Comparison of ENCODE assay signal across 19 cellular contexts in genomic region chr11:77202941-77203900, GRCh38.
A peak's percentile ranks its signal among the peaks of the same experiment; 100 is the strongest.
DNase-seq lines count a peak whose midpoint lies in the region; ATAC-seq and TF ChIP-seq lines count a peak whose summit lies in the region.
"Had no signal": no experiment of that assay in that cellular context is flagged by ENCODE, and none has a peak within 500 bp of the region (broad histone marks: within the 10 kb centered on the region; RNA-seq: fewer than 3 reads in every experiment).

No MANE protein-coding gene starts in this region.

- peak overlapping the region in 8 of 11 experiments; percentile 19 to 47 (median 32); a peak in 10 of 22 replicates for H3K9ac ChIP-seq in BLaER1 treated with 17β-estradiol and CSF1 and Interleukin-3, amounts not matched to agents 10 nM and 100 nM
- H3K9ac ChIP-seq in H9 (ENCODE audit: extremely low read depth, insufficient read length, low read length): no peak overlapping the region

- H3K9me3 Mint-ChIP-seq in H9: no peaks in the 10 kb centered on the region
- H3K9me3 Mint-ChIP-seq in WTC11: no peaks in the 10 kb centered on the region
- H3K9me3 Mint-ChIP-seq: memory B cell; nephron; T-helper 1 cell treated with Interleukin-12 subunit alpha and Interleukin-12 subunit beta and Interleukin-4 antibody, amounts not matched to agents 30 μg/mL and 1 μg/mL, for 36 hours had no signal

- H2BK12ac ChIP-seq in H9 (ENCODE audit: insufficient read length, low read depth, low read length): no peak overlapping the region

- H2BK20ac ChIP-seq in H9 (ENCODE audit: low read depth, low read length, poor library complexity, severe bottlenecking): no peak overlapping the region

- H3K36me3 Mint-ChIP-seq in H9 (ENCODE audit: insufficient read depth in 1 of 3, low read depth in 3 of 3) (no peaks in the 10 kb centered on the region), WTC11 (no peaks in the 10 kb centered on the region)
- H3K36me3 Mint-ChIP-seq: memory B cell had no signal

- H3K79me2 ChIP-seq in H9 (ENCODE audit: insufficient read depth, low read length): no peaks in the 10 kb centered on the region

- no peak overlapping the region for H3K56ac ChIP-seq in H9 (ENCODE audit: insufficient read length, low read depth, low read length)

- no peaks in the 10 kb centered on the region for H3K23me2 ChIP-seq in H9 (ENCODE audit: insufficient read length, low read depth, low read length, poor library complexity, severe bottlenecking)

- H2BK120ac ChIP-seq in H9 (ENCODE audit: low read depth, low read length, poor library complexity, severe bottlenecking): no peak overlapping the region

- peak overlapping the region; percentile 60 to 92 (median 81) for H3K4me2 ChIP-seq in BLaER1 treated with 17β-estradiol and CSF1 and Interleukin-3, amounts not matched to agents 10 nM and 100 nM
- H3K4me2 ChIP-seq in H9 (ENCODE audit: insufficient read depth, insufficient read length, low read length): no peak overlapping the region

- H4K91ac ChIP-seq in H9 (ENCODE audit: insufficient read length, low read depth, low read length): no peak overlapping the region

- no peak overlapping the region for H3K14ac ChIP-seq in H9 (ENCODE audit: insufficient read depth, low read length)

- no peak overlapping the region for H3K4ac ChIP-seq in H9 (ENCODE audit: low read depth, low read length)

- H2AFZ ChIP-seq in H9 (ENCODE audit: low read length): no peak overlapping the region

- CTCF ChIA-PET in WTC11 (lab: Charles Lee): interaction anchor here (0.9 to 1.9 kb wide), 3 partner anchors 90 to 415 kb away, joined by 3 to 7 read pairs (median 3); no protein-coding TSS in a partner anchor

- H3K4me1 Mint-ChIP-seq in H9: peaks cover 0 to 5% of the 10 kb centered on the region in 2 experiments; a peak in 2 of 4 replicates
- H3K4me1 Mint-ChIP-seq in WTC11: peaks cover 4% of the 10 kb centered on the region; the same call in 1 of the 2 replicates
- H3K4me1 Mint-ChIP-seq: nephron had no signal

- peak overlapping the region in 9 of 11 experiments; percentile 13 to 65 (median 35); a peak in 12 of 22 replicates for H3K27ac ChIP-seq in BLaER1 treated with 17β-estradiol and CSF1 and Interleukin-3, amounts not matched to agents 10 nM and 100 nM
- no peak overlapping the region for H3K27ac ChIP-seq in H9 (ENCODE audit: insufficient read length, low read depth, low read length)
- H3K27ac ChIP-seq: dorsolateral prefrontal cortex, foreskin keratinocyte, psoas muscle had no signal

- peaks cover 0 to 33% (median 0%) of the 10 kb centered on the region in 11 experiments; a peak in 3 of 22 replicates for H4K20me1 ChIP-seq in BLaER1 treated with 17β-estradiol and CSF1 and Interleukin-3, amounts not matched to agents 10 nM and 100 nM
- no peaks in the 10 kb centered on the region for H4K20me1 ChIP-seq in H9 (ENCODE audit: control insufficient read depth, insufficient read depth, insufficient read length)

- H3K9me3 ChIP-seq in BLaER1 treated with 17β-estradiol and CSF1 and Interleukin-3, amounts not matched to agents 10 nM and 100 nM (replicated peaks in 1 of 11): no peaks in the 10 kb centered on the region
- H3K9me3 ChIP-seq in H9 (ENCODE audit: control insufficient read depth, low read depth, low read length): no peaks in the 10 kb centered on the region
- H3K9me3 ChIP-seq: psoas muscle had no signal

- no peak overlapping the region for H2AK5ac ChIP-seq in H9 (ENCODE audit: insufficient read length, low read length)

- no peak overlapping the region for H4K5ac ChIP-seq in H9 (ENCODE audit: insufficient read length, low read depth, low read length)

- POLR2A ChIA-PET in WTC11 (lab: Charles Lee): no interaction called here

- no peak overlapping the region for H2BK5ac ChIP-seq in H9 (ENCODE audit: insufficient read length, low read length)

- H3K4me3 ChIP-seq in BLaER1 treated with 17β-estradiol and CSF1 and Interleukin-3, amounts not matched to agents 10 nM and 100 nM: peak overlapping the region in 4 of 10 experiments; percentile 0 to 42 (median 11); a peak in 3 of 20 replicates
- H3K4me3 ChIP-seq: dorsolateral prefrontal cortex, psoas muscle had no signal

- no peaks in the 10 kb centered on the region for H3K79me1 ChIP-seq in H9 (ENCODE audit: insufficient read depth, low read depth, low read length, poor library complexity, severe bottlenecking)

- peaks cover 0 to 55% (median 0%) of the 10 kb centered on the region in 11 experiments; a peak in 5 of 22 replicates for H3K36me3 ChIP-seq in BLaER1 treated with 17β-estradiol and CSF1 and Interleukin-3, amounts not matched to agents 10 nM and 100 nM

- DNase-seq in H9 (peak; percentile 28), WTC11 (ENCODE audit: low spot score) (peak; percentile 9), sciatic nerve (ENCODE audit: low spot score) (peak; percentile 43), AG20443 (ENCODE audit: low spot score) (no peak), NCI-H82 (lab: John Stamatoyannopoulos, UW) (no peak)
- DNase-seq: activated CD4-positive, CD25-positive, alpha-beta regulatory T cell; amniotic stem cell; COR-L47; foreskin keratinocyte; OCI-M1; SIG-M5; stimulated activated CD4-positive, alpha-beta T cell treated with anti-CD3 and anti-CD28 coated beads, Interleukin-4, amount 100 ng/mL, for 4 hours had no signal

- H3K27ac Mint-ChIP-seq in H9 (peak overlapping the region in 2 of 3 experiments; percentile 28 to 88; a peak in 3 of 7 replicates), WTC11 (peak overlapping the region; percentile 32; the same call in 1 of the 2 replicates)
- H3K27ac Mint-ChIP-seq: memory B cell; nephron; T-helper 1 cell treated with Interleukin-12 subunit alpha and Interleukin-12 subunit beta and Interleukin-4 antibody, amounts not matched to agents 30 μg/mL and 1 μg/mL, for 36 hours had no signal

- H3T11ph ChIP-seq in H9 (ENCODE audit: low read length): no peak overlapping the region

- H3K4me3 Mint-ChIP-seq in H9 (no peak overlapping the region), WTC11 (no peak overlapping the region)
- H3K4me3 Mint-ChIP-seq: memory B cell; nephron; T-helper 1 cell treated with Interleukin-12 subunit alpha and Interleukin-12 subunit beta and Interleukin-4 antibody, amounts not matched to agents 30 μg/mL and 1 μg/mL, for 36 hours had no signal

- H3K18ac ChIP-seq in H9 (ENCODE audit: insufficient read length, low read depth, low read length): no peak overlapping the region

- no peak overlapping the region for H4K8ac ChIP-seq in H9 (replicated peaks; ENCODE audit: insufficient read length, low read depth, low read length)

- peaks cover 50 to 73% (median 53%) of the 10 kb centered on the region in 10 experiments for H3K4me1 ChIP-seq in BLaER1 treated with 17β-estradiol and CSF1 and Interleukin-3, amounts not matched to agents 10 nM and 100 nM
- no peaks in the 10 kb centered on the region for H3K4me1 ChIP-seq in H9 (ENCODE audit: insufficient read depth, low read length)
- H3K4me1 ChIP-seq: foreskin keratinocyte, psoas muscle had no signal

- intact Hi-C loops in sciatic nerve (cut with DNase I): no loop called here

- ATAC-seq in WTC11: peak; percentile 13; the same call in 1 of the 2 replicates
- ATAC-seq in sciatic nerve: no peak
- ATAC-seq in GM18873 (IDR thresholded peaks at IDR 0.05; ENCODE audit: low FRiP score, unreplicated experiment): no peak
- ATAC-seq: foreskin keratinocyte, psoas muscle had no signal

- WGBS in H9 (ENCODE audit: extremely low coverage, insufficient read length, low lambda C conversion rate): no CpG with 5 or more reads among the region's 25 CpGs

- peaks cover 1% of the 10 kb centered on the region; the same call in 1 of the 2 replicates for H3K27me3 Mint-ChIP-seq in H9 (ENCODE audit: low read depth)
- no peaks in the 10 kb centered on the region for H3K27me3 Mint-ChIP-seq in WTC11 (ENCODE audit: low read depth)

- H3K23ac ChIP-seq in H9 (ENCODE audit: insufficient read length, low read depth, low read length): no peak overlapping the region

- no peak overlapping the region for H2BK15ac ChIP-seq in H9 (ENCODE audit: low read depth, low read length)

- TF ChIP-seq CTCF in H9 (conservative IDR thresholded peaks at IDR 0.05) (no peak), WTC11 (IDR thresholded peaks at IDR 0.05) (no peak)

- peaks cover 0 to 22% (median 0%) of the 10 kb centered on the region in 11 experiments; a peak in 4 of 22 replicates for H3K27me3 ChIP-seq in BLaER1 treated with 17β-estradiol and CSF1 and Interleukin-3, amounts not matched to agents 10 nM and 100 nM
- H3K27me3 ChIP-seq in H9 (ENCODE audit: insufficient read depth, low read length): no peaks in the 10 kb centered on the region
- H3K27me3 ChIP-seq: dorsolateral prefrontal cortex, foreskin keratinocyte had no signal

TF ChIP-seq in WTC11, 78 proteins besides CTCF, POLR2A, EP300 and RAD21 (continues in another document):
- no peak for TF ChIP-seq IRF1 (CRISPR knock-in tag; IDR thresholded peaks at IDR 0.05)
- no peak for TF ChIP-seq SMAD4 (CRISPR knock-in tag; IDR thresholded peaks at IDR 0.05)
- TF ChIP-seq FOXJ3 (CRISPR knock-in tag; IDR thresholded peaks at IDR 0.05; ENCODE audit: borderline replicate concordance): no peak

Comparison
In these comparisons a context has a peak if more than half of its experiments do, and no peak if none do; other contexts are left out.
1. DNase-seq: peak in H9 (single experiment), WTC11 (single experiment) and sciatic nerve (single experiment); none in AG20443 (single experiment) and NCI-H82 (single experiment).